11 cellular contexts compared by ENCODE assay signal in genomic region chr11:47267858-47268257, GRCh38. TPM values are rescaled to one million over a fixed set of nuclear protein-coding genes. Genes with fewer than 3 reads are reported as not detected.
DNase-seq lines count a peak whose midpoint lies in the region; ATAC-seq and TF ChIP-seq lines count a peak whose summit lies in the region.
"Had no signal": no experiment of that assay in that cellular context is flagged by ENCODE, and none has a peak within 500 bp of the region (broad histone marks: within the 10 kb centered on the region; RNA-seq: fewer than 3 reads in every experiment).

No MANE protein-coding gene starts in this region.

- peaks cover 4% of the 10 kb centered on the region for H3K36me3 Mint-ChIP-seq in activated CD4-positive, alpha-beta T cell treated with anti-CD3 and anti-CD28 coated beads, Interleukin-2, amount 10 ng/mL, durations not matched to agents 7 days and 5 days (ENCODE audit: low read depth)
- H3K36me3 Mint-ChIP-seq in activated CD4-positive, alpha-beta memory T cell treated with anti-CD3 and anti-CD28 coated beads, Interleukin-2, amount 10 ng/mL, durations not matched to agents 7 days and 5 days (ENCODE audit: low read depth), result peaks cover 11% of the 10 kb centered on the region

- TF ChIP-seq CTCF in lower lobe of right lung (IDR thresholded peaks at IDR 0.05) (no peak), stomach (IDR thresholded peaks at IDR 0.05) (no peak), tibial artery (IDR thresholded peaks at IDR 0.05) (no peak)

- H3K4me1 Mint-ChIP-seq in activated CD4-positive, alpha-beta T cell treated with anti-CD3 and anti-CD28 coated beads, Interleukin-2, amount 10 ng/mL, durations not matched to agents 7 days and 5 days, result peaks cover 63% of the 10 kb centered on the region
- H3K4me1 Mint-ChIP-seq in activated CD4-positive, alpha-beta memory T cell treated with anti-CD3 and anti-CD28 coated beads, Interleukin-2, amount 10 ng/mL, durations not matched to agents 7 days and 5 days, result peaks cover 55% of the 10 kb centered on the region

- CTCF ChIA-PET in activated CD4-positive, alpha-beta T cell treated with anti-CD3 and anti-CD28 coated beads, Interleukin-2, amount 10 ng/mL, durations not matched to agents 7 days and 5 days (lab: Charles Lee), result interaction anchor here (0.8 to 1.0 kb wide), 3 partner anchors 8 to 40 kb away, joined by 3 to 4 read pairs (median 4); no protein-coding TSS in a partner anchor
- CTCF ChIA-PET in activated CD4-positive, alpha-beta memory T cell treated with anti-CD3 and anti-CD28 coated beads, Interleukin-2, amount 10 ng/mL, durations not matched to agents 7 days and 5 days (lab: Charles Lee), result interaction anchor here (1.4 to 1.5 kb wide), 2 partner anchors 8 to 53 kb away, joined by 6 to 9 read pairs; partner anchors contain the start of gene DDB2

- H3K36me3 ChIP-seq in lower lobe of right lung, result peaks cover 4% of the 10 kb centered on the region
- peaks cover 0 to 4% (median 2%) of the 10 kb centered on the region in 4 donors for H3K36me3 ChIP-seq in stomach
- peaks cover 0 to 6% (median 0%) of the 10 kb centered on the region in 3 donors for H3K36me3 ChIP-seq in tibial artery
- H3K36me3 ChIP-seq: ascending aorta, pancreas had no signal

- TF ChIP-seq POLR2A in stomach (IDR thresholded peaks at IDR 0.05), result no peak

- no peaks in the 10 kb centered on the region for H3K27me3 Mint-ChIP-seq in activated CD4-positive, alpha-beta T cell treated with anti-CD3 and anti-CD28 coated beads, Interleukin-2, amount 10 ng/mL, durations not matched to agents 7 days and 5 days
- no peaks in the 10 kb centered on the region for H3K27me3 Mint-ChIP-seq in activated CD4-positive, alpha-beta memory T cell treated with anti-CD3 and anti-CD28 coated beads, Interleukin-2, amount 10 ng/mL, durations not matched to agents 7 days and 5 days

- no peak for DNase-seq in activated CD4-positive, alpha-beta T cell treated with anti-CD3 and anti-CD28 coated beads, Interleukin-2, amount 10 ng/mL, durations not matched to agents 7 days and 5 days
- no peak for DNase-seq in activated CD4-positive, alpha-beta T cell treated with anti-CD3 and anti-CD28 coated beads for 4 hours
- DNase-seq in activated CD4-positive, alpha-beta memory T cell treated with anti-CD3 and anti-CD28 coated beads, Interleukin-2, amount 10 ng/mL, durations not matched to agents 7 days and 5 days, result no peak
- peak; percentile 44 for DNase-seq in lower lobe of right lung
- DNase-seq in stomach, result no peak
- DNase-seq in tibial artery, result no peak
- DNase-seq: activated CD4-positive, alpha-beta T cell treated with anti-CD3 and anti-CD28 coated beads for 48 hours had no signal

- H3K27me3 ChIP-seq in lower lobe of right lung (ENCODE audit: low read depth), result no peaks in the 10 kb centered on the region
- no peaks in the 10 kb centered on the region for H3K27me3 ChIP-seq in stomach
- H3K27me3 ChIP-seq in tibial artery, result no peaks in the 10 kb centered on the region
- H3K27me3 ChIP-seq: ascending aorta, pancreas had no signal

- H3K27ac ChIP-seq in lower lobe of right lung (peak overlapping the region; percentile 95), stomach (peak overlapping the region in 4 of 5 donors; percentile 96 to 97 (median 96)), tibial artery (peak overlapping the region in 1 of 2 donors; percentile 93)

- peak overlapping the region; percentile 81 for H3K4me3 Mint-ChIP-seq in activated CD4-positive, alpha-beta T cell treated with anti-CD3 and anti-CD28 coated beads, Interleukin-2, amount 10 ng/mL, durations not matched to agents 7 days and 5 days
- H3K4me3 Mint-ChIP-seq in activated CD4-positive, alpha-beta memory T cell treated with anti-CD3 and anti-CD28 coated beads, Interleukin-2, amount 10 ng/mL, durations not matched to agents 7 days and 5 days, result no peak overlapping the region

- H3K4me1 ChIP-seq in lower lobe of right lung (peaks cover 53% of the 10 kb centered on the region), stomach (peaks cover 48 to 67% (median 57%) of the 10 kb centered on the region in 4 donors), tibial artery (peaks cover 0 to 36% (median 30%) of the 10 kb centered on the region in 4 donors)

- POLR2A ChIA-PET in activated CD4-positive, alpha-beta T cell treated with anti-CD3 and anti-CD28 coated beads, Interleukin-2, amount 10 ng/mL, durations not matched to agents 7 days and 5 days (lab: Charles Lee), result no interaction called here
- POLR2A ChIA-PET in activated CD4-positive, alpha-beta memory T cell treated with anti-CD3 and anti-CD28 coated beads, Interleukin-2, amount 10 ng/mL, durations not matched to agents 7 days and 5 days (lab: Charles Lee), result interaction anchor here (0.9 to 7.1 kb wide), 8 partner anchors 9 to 139 kb away, joined by 3 to 75 read pairs (median 4); partner anchors contain the start of genes ACP2 and DDB2

- H3K4me3 ChIP-seq in lower lobe of right lung (no peak overlapping the region), stomach (no peak overlapping the region), tibial artery (no peak overlapping the region)

- WGBS in stomach, 5 donors, result 61 to 87% (median 73%) methylated on average over 4 of the region's 4 CpGs

- intact Hi-C loops in lower lobe of right lung (cut with DNase I), result no loop called here
- intact Hi-C loops in stomach (cut with DNase I; ENCODE audit: low total_unique reads), result loop anchor here (10.0 kb wide), 1 partner anchor 83 kb away; the partner anchor contains the start of gene PACSIN3
- intact Hi-C loops in tibial artery (cut with DNase I; ENCODE audit: low total_unique reads), result no loop called here

- no peak for ATAC-seq in lower lobe of right lung
- no peak for ATAC-seq in GM18498 (IDR thresholded peaks at IDR 0.05; ENCODE audit: unreplicated experiment)
- ATAC-seq in HG03439 (IDR thresholded peaks at IDR 0.05; ENCODE audit: unreplicated experiment), result no peak
- ATAC-seq: pancreas had no signal

- no peaks in the 10 kb centered on the region for H3K9me3 Mint-ChIP-seq in activated CD4-positive, alpha-beta T cell treated with anti-CD3 and anti-CD28 coated beads, Interleukin-2, amount 10 ng/mL, durations not matched to agents 7 days and 5 days
- no peaks in the 10 kb centered on the region for H3K9me3 Mint-ChIP-seq in activated CD4-positive, alpha-beta memory T cell treated with anti-CD3 and anti-CD28 coated beads, Interleukin-2, amount 10 ng/mL, durations not matched to agents 7 days and 5 days

- no peak for TF ChIP-seq EP300 in stomach (IDR thresholded peaks at IDR 0.05)

- H3K9me3 ChIP-seq in lower lobe of right lung, result no peaks in the 10 kb centered on the region
- no peaks in the 10 kb centered on the region for H3K9me3 ChIP-seq in stomach
- H3K9me3 ChIP-seq in tibial artery, result no peaks in the 10 kb centered on the region
- H3K9me3 ChIP-seq: ascending aorta, pancreas had no signal

- peak overlapping the region; percentile 99 for H3K27ac Mint-ChIP-seq in activated CD4-positive, alpha-beta T cell treated with anti-CD3 and anti-CD28 coated beads, Interleukin-2, amount 10 ng/mL, durations not matched to agents 7 days and 5 days
- peak overlapping the region; percentile 97 for H3K27ac Mint-ChIP-seq in activated CD4-positive, alpha-beta memory T cell treated with anti-CD3 and anti-CD28 coated beads, Interleukin-2, amount 10 ng/mL, durations not matched to agents 7 days and 5 days

RNA-seq across cellular contexts. Expression of gene MADD, which starts 2.1 kb away (rescaled TPM):
- 10 to 100 TPM; 93.3 to 95.1 TPM for total RNA-seq in activated CD4-positive, alpha-beta T cell treated with anti-CD3 and anti-CD28 coated beads, Interleukin-2, amount 10 ng/mL, durations not matched to agents 7 days and 5 days
- 100 to 1,000 TPM in 1 of 2 experiments, 10 to 100 TPM in 1; 99.4 to 107 TPM for total RNA-seq in activated CD4-positive, alpha-beta memory T cell treated with anti-CD3 and anti-CD28 coated beads, Interleukin-2, amount 10 ng/mL, durations not matched to agents 7 days and 5 days
- total RNA-seq in lower lobe of right lung (53.7 TPM), stomach (100 to 1,000 TPM in 1 of 5 donors, 10 to 100 TPM in 4; 38.9 to 131 (median 54.0) TPM)
- 10 to 100 TPM; 13.6 to 14.7 (median 14.2) TPM for polyA plus RNA-seq in stomach

RNA-seq across cellular contexts. Expression of gene NR1H3, which starts 10.1 kb away (rescaled TPM):
- total RNA-seq in activated CD4-positive, alpha-beta T cell treated with anti-CD3 and anti-CD28 coated beads, Interleukin-2, amount 10 ng/mL, durations not matched to agents 7 days and 5 days, result 10 to 100 TPM in 1 of 2 experiments, 1 to 10 TPM in 1; 8.4 to 10.0 TPM
- total RNA-seq in activated CD4-positive, alpha-beta memory T cell treated with anti-CD3 and anti-CD28 coated beads, Interleukin-2, amount 10 ng/mL, durations not matched to agents 7 days and 5 days, result 10 to 100 TPM; 10.5 to 13.9 TPM
- total RNA-seq in lower lobe of right lung (49.2 TPM), stomach (10 to 100 TPM; 20.0 to 94.5 (median 36.6) TPM)
- 100 to 1,000 TPM in 1 of 3 donors, 10 to 100 TPM in 2; 31.3 to 100 (median 47.2) TPM for polyA plus RNA-seq in stomach

RNA-seq across cellular contexts. Expression of gene ACP2, which starts 19.2 kb away (rescaled TPM):
- 10 to 100 TPM; 28.0 to 31.7 TPM for total RNA-seq in activated CD4-positive, alpha-beta T cell treated with anti-CD3 and anti-CD28 coated beads, Interleukin-2, amount 10 ng/mL, durations not matched to agents 7 days and 5 days
- total RNA-seq in activated CD4-positive, alpha-beta memory T cell treated with anti-CD3 and anti-CD28 coated beads, Interleukin-2, amount 10 ng/mL, durations not matched to agents 7 days and 5 days, result 10 to 100 TPM; 26.6 to 27.1 TPM
- total RNA-seq in lower lobe of right lung (33.0 TPM), stomach (100 to 1,000 TPM in 1 of 5 donors, 10 to 100 TPM in 4; 20.1 to 147 (median 52.0) TPM)
- polyA plus RNA-seq in stomach, result 10 to 100 TPM; 10.8 to 24.7 (median 21.6) TPM

RNA-seq across cellular contexts. Expression of gene DDB2, which starts 53.1 kb away (rescaled TPM):
- total RNA-seq in activated CD4-positive, alpha-beta T cell treated with anti-CD3 and anti-CD28 coated beads, Interleukin-2, amount 10 ng/mL, durations not matched to agents 7 days and 5 days, result 100 to 1,000 TPM; 156 to 166 TPM
- total RNA-seq in activated CD4-positive, alpha-beta memory T cell treated with anti-CD3 and anti-CD28 coated beads, Interleukin-2, amount 10 ng/mL, durations not matched to agents 7 days and 5 days, result 100 to 1,000 TPM; 159 to 163 TPM
- total RNA-seq in lower lobe of right lung (37.5 TPM), stomach (10 to 100 TPM; 16.3 to 63.0 (median 26.7) TPM)
- 10 to 100 TPM; 18.2 to 64.6 (median 35.0) TPM for polyA plus RNA-seq in stomach
